In genomic region chr1:69320679-69321310, GRCh38 we compare ENCODE assay signal across 1 cellular context.
TF ChIP-seq lines count a peak whose summit lies in the region.

No MANE protein-coding gene starts in this region.

TF ChIP-seq in GM12878, 131 proteins besides CTCF, POLR2A, EP300 and RAD21 (continued from another document):
- TF ChIP-seq ATF2 (IDR thresholded peaks at IDR 0.05; ENCODE audit: low read length), result 0 out of 2 replicates have a peak, but pooled peaks have one; percentile 16
- TF ChIP-seq KAT2A (conservative IDR thresholded peaks at IDR 0.05; ENCODE audit: control insufficient read depth, low read depth, low read length), result no peak
- TF ChIP-seq IKZF1 (conservative IDR thresholded peaks at IDR 0.05), result peak; percentile 46
- no peak for TF ChIP-seq RCOR1 (conservative IDR thresholded peaks at IDR 0.05; ENCODE audit: low read depth, low read length)
- no peak for TF ChIP-seq JUND (IDR thresholded peaks at IDR 0.05; ENCODE audit: low read depth, low read length)
- peak; percentile 48; the same call in 1 of the 2 replicates for TF ChIP-seq ZNF24 (IDR thresholded peaks at IDR 0.05)
- TF ChIP-seq SPI1 (IDR thresholded peaks at IDR 0.05; ENCODE audit: borderline replicate concordance, insufficient read depth, low read depth, low read length), result peak; percentile 92
- no peak for TF ChIP-seq SP1 (IDR thresholded peaks at IDR 0.05; ENCODE audit: low read depth, low read length)
- no peak for TF ChIP-seq ZNF217 (IDR thresholded peaks at IDR 0.05)
- no peak for TF ChIP-seq ZBTB33 (IDR thresholded peaks at IDR 0.05)
- peak; percentile 83 for TF ChIP-seq DPF2 (IDR thresholded peaks at IDR 0.05)
- TF ChIP-seq NBN (IDR thresholded peaks at IDR 0.05), result peak; percentile 66; the same call in 1 of the 2 replicates
- 0 out of 2 replicates have a peak, but pooled peaks have one; percentile 17 for TF ChIP-seq IRF4 (IDR thresholded peaks at IDR 0.05; ENCODE audit: low read depth, low read length)
- peak; percentile 84 for TF ChIP-seq PKNOX1 (IDR thresholded peaks at IDR 0.05)
- TF ChIP-seq RUNX3 (IDR thresholded peaks at IDR 0.05; ENCODE audit: low read length), result no peak; the same call in 1 of the 2 replicates
- no peak for TF ChIP-seq MEF2B (IDR thresholded peaks at IDR 0.05; ENCODE audit: partially characterized antibody, poor library complexity, severe bottlenecking)
- peak; percentile 53; the same call in 1 of the 2 replicates for TF ChIP-seq RELB (IDR thresholded peaks at IDR 0.05; ENCODE audit: low read depth)
- TF ChIP-seq ETV6 (conservative IDR thresholded peaks at IDR 0.05 in 1 of 2, IDR thresholded peaks at IDR 0.05 in 1 of 2; ENCODE audit: borderline replicate concordance in 1 of 2, low read depth in 1 of 2), result peak in 1 of 2 experiments; percentile 25; a peak in 1 of 4 replicates
- no peak for TF ChIP-seq MLLT1 (IDR thresholded peaks at IDR 0.05)
- TF ChIP-seq CUX1 (IDR thresholded peaks at IDR 0.05; ENCODE audit: insufficient replicate concordance, low read depth, low read length), result peak; percentile 2
